Comparison of ENCODE assay signal across 1 cellular context in genomic region chr2:236618370-236618769, GRCh38.
TF ChIP-seq lines count a peak whose summit lies in the region.

No MANE protein-coding gene starts in this region.

TF ChIP-seq in GM12878, 131 proteins besides CTCF, POLR2A, EP300 and RAD21 (continued from another document):
- no peak for TF ChIP-seq SKIL (IDR thresholded peaks at IDR 0.05; ENCODE audit: low read depth, poor library complexity, severe bottlenecking)
